Comparison of ENCODE assay signal across 8 cellular contexts in genomic region chr6:61947311-61947970, GRCh38.
"Had no signal": no experiment of that assay in that cellular context is flagged by ENCODE, and none has a peak within 500 bp of the region (broad histone marks: within the 10 kb centered on the region; RNA-seq: fewer than 3 reads in every experiment).

No MANE protein-coding gene starts in this region.

- ATAC-seq: HepG2 had no signal

- H3K27me3 Mint-ChIP-seq: IgD-negative memory B cell had no signal

- H3K9ac ChIP-seq: GM23248 had no signal

- DNase-seq: GM23248, GOT3, H7, HCEC 1CT, KBM-7 had no signal

- FAIRE-seq: HepG2 had no signal

- H3K27ac Mint-ChIP-seq: IgD-negative memory B cell had no signal

- H2AFZ ChIP-seq: GM23248 had no signal

- H3K4me3 ChIP-seq: GM23248 had no signal

- H3K27ac ChIP-seq: GM23248, HL-60 had no signal

- H3K4me3 Mint-ChIP-seq: IgD-negative memory B cell had no signal
